Comparison of ENCODE assay signal across 10 cellular contexts in the genomic region with DNA sequence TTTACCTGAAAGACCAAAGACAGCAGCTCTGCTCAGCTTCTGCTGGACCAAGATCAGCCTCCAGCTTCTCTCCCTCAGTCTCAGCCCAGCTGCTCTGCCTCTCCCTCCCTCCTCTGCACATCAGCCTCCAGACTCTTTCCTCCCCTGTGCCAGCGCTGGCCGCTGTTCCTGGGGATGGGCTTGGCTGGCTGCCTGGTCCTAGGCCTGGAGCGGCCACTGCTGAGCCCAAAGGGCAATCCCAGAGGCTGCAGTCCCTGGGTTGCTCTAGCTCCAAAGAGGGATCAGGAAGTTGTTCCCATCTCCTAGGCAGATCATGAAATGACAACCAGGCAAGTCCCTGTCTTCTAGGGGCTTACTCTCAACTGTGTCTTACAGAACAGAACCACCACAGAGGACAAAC. TPM values are rescaled to one million over a fixed set of nuclear protein-coding genes. Genes with fewer than 3 reads are reported as not detected.
A peak's percentile ranks its signal among the peaks of the same experiment; 100 is the strongest.
DNase-seq lines count a peak whose midpoint lies in the region; ATAC-seq, FAIRE-seq and TF ChIP-seq lines count a peak whose summit lies in the region.
"Had no signal": no experiment of that assay in that cellular context is flagged by ENCODE, and none has a peak within 500 bp of the region (broad histone marks: within the 10 kb centered on the region; RNA-seq: fewer than 3 reads in every experiment).

No MANE protein-coding gene starts in this region.

- POLR2A ChIA-PET in IMR-90 (lab: Charles Lee; ENCODE audit: unreplicated experiment) = no interaction called here

- peak overlapping the region; percentile 7 for H2AK9ac ChIP-seq in IMR-90 (replicated peaks; ENCODE audit: low read depth, low read length, poor library complexity)

- dilution Hi-C loops in IMR-90 (cut with HindIII; ENCODE audit: low sequenced_read_pairs, unreplicated experiment) (no loop called here), keratinocyte (cut with MboI; ENCODE audit: extremely low pct_ligation_motif_present, low sequenced_read_pairs) (no loop called here)

- intact Hi-C loops in IMR-90 (cut with micrococcal nuclease) = no loop called here
- intact Hi-C loops in stomach (cut with DNase I; ENCODE audit: low total_unique reads) = no loop called here

- DNase-seq in IMR-90 = peak; percentile 57
- peak; percentile 57 to 86 for DNase-seq in cardiac fibroblast (ENCODE audit: low read depth in 2 of 2)
- DNase-seq in keratinocyte (ENCODE audit: low read depth, low spot score) = no peak
- peak; percentile 91 for DNase-seq in stomach
- no peak for DNase-seq in activated CD8-positive, alpha-beta memory T cell treated with anti-CD3 and anti-CD28 coated beads, Interleukin-2, amount 50 U/mL, for 4 hours
- DNase-seq in SK-N-DZ (ENCODE audit: low spot score) = no peak
- no peak for DNase-seq in NCI-H2107 treated with DMSO at 0.1 percent for 48 hours (lab: John Stamatoyannopoulos, UW; ENCODE audit: unreplicated experiment)
- no peak for DNase-seq in activated effector memory CD4-positive, alpha-beta T cell treated with anti-CD3 and anti-CD28 coated beads, Interleukin-2, amount 50 U/mL, for 16 hours
- DNase-seq: activated CD4-positive, alpha-beta T cell treated with anti-CD3 and anti-CD28 coated beads, Interleukin-2, amount 50 U/mL, for 48 hours; naive B cell had no signal

- H3K4ac ChIP-seq in IMR-90 (ENCODE audit: low read depth, low read length) = peak overlapping the region; percentile 69

- H3K4me1 ChIP-seq in IMR-90 (ENCODE audit: control insufficient read depth, insufficient read depth, low read length) (peaks cover 20% of the 10 kb centered on the region), keratinocyte (ENCODE audit: control insufficient read depth, extremely low read depth, insufficient read depth, low read length) (peaks cover 67% of the 10 kb centered on the region), stomach (peaks cover 60 to 94% (median 80%) of the 10 kb centered on the region in 4 donors)

- CTCF ChIA-PET in IMR-90 (lab: Yijun Ruan, JAX) = interaction anchor here (0.6 to 1.1 kb wide), 2 partner anchors 12 to 47 kb away, joined by 3 read pairs; no protein-coding TSS in a partner anchor

- H4K91ac ChIP-seq in IMR-90 (ENCODE audit: insufficient read depth, low read depth, low read length) = no peak overlapping the region

- peak overlapping the region; percentile 0; the same call in 1 of the 2 replicates for H4K5ac ChIP-seq in IMR-90 (ENCODE audit: low read depth, low read length)

- H3K9me3 ChIP-seq in IMR-90 (ENCODE audit: control insufficient read depth, insufficient read depth, low read length) (no peaks in the 10 kb centered on the region), keratinocyte (ENCODE audit: control insufficient read depth, low read depth, low read length) (no peaks in the 10 kb centered on the region), stomach (no peaks in the 10 kb centered on the region)

- TF ChIP-seq EP300 in stomach (IDR thresholded peaks at IDR 0.05) = no peak

- H3K27me3 ChIP-seq in IMR-90 (ENCODE audit: control insufficient read depth, insufficient read depth, low read length) (no peaks in the 10 kb centered on the region), keratinocyte (ENCODE audit: control insufficient read depth, extremely low read depth, insufficient read depth, low read length) (no peaks in the 10 kb centered on the region), stomach (no peaks in the 10 kb centered on the region)

- peak overlapping the region; percentile 6; the same call in 1 of the 2 replicates for H2AK5ac ChIP-seq in IMR-90 (ENCODE audit: low read depth, low read length)

- H3K14ac ChIP-seq in IMR-90 (replicated peaks; ENCODE audit: low read depth, low read length) = peak overlapping the region; percentile 60; the same call in 1 of the 2 replicates

- H3K23ac ChIP-seq in IMR-90 (ENCODE audit: low read depth, low read length) = peak overlapping the region; percentile 27; the same call in 1 of the 2 replicates

- H3K36me3 ChIP-seq in IMR-90 (ENCODE audit: control insufficient read depth, insufficient read depth, low read length) = no peaks in the 10 kb centered on the region
- H3K36me3 ChIP-seq in keratinocyte (ENCODE audit: control insufficient read depth in 2 of 2, extremely low read depth in 1 of 2, insufficient read depth in 2 of 2, low read length in 2 of 2) = peaks cover 0 to 5% of the 10 kb centered on the region in 2 experiments
- H3K36me3 ChIP-seq in stomach = no peaks in the 10 kb centered on the region

- peak; percentile 66 for ATAC-seq in IMR-90 (ENCODE audit: low read depth)

- no TSS peak for BruUV-seq in IMR-90 (replicated peaks; lab: Mats Ljungman, UMichigan)

- H3K56ac ChIP-seq in IMR-90 (ENCODE audit: extremely low read depth, insufficient read depth, low read length) = no peak overlapping the region; the same call in 1 of the 2 replicates

- no peak overlapping the region for H3K4me2 ChIP-seq in IMR-90 (ENCODE audit: low read depth, low read length)
- H3K4me2 ChIP-seq in keratinocyte (ENCODE audit: control insufficient read depth, extremely low read depth, insufficient read depth, low read depth, low read length) = peak overlapping the region; percentile 59

- no peak overlapping the region for H2AFZ ChIP-seq in IMR-90 (replicated peaks; ENCODE audit: low read length, poor library complexity)
- no peak overlapping the region for H2AFZ ChIP-seq in keratinocyte (ENCODE audit: control insufficient read depth, low read length)

- FAIRE-seq in keratinocyte (lab: Jason Lieb, UNC) = no peak

- no peak for TF ChIP-seq RAD21 in IMR-90 (IDR thresholded peaks at IDR 0.05; ENCODE audit: low read length)

- H3K79me1 ChIP-seq in IMR-90 (ENCODE audit: low read depth in 1 of 2, low read length in 2 of 2) = peaks cover 47 to 91% of the 10 kb centered on the region in 2 experiments

- TF ChIP-seq POLR2A in IMR-90 (IDR thresholded peaks at IDR 0.05; ENCODE audit: low read depth, low read length) (no peak), stomach (IDR thresholded peaks at IDR 0.05) (no peak)

- H3K4me3 ChIP-seq in IMR-90 (ENCODE audit: insufficient read depth, low read depth, low read length) (no peak overlapping the region), cardiac fibroblast (replicated peaks in 1 of 2; ENCODE audit: low read depth in 2 of 2, low read length in 2 of 2) (no peak overlapping the region), keratinocyte (ENCODE audit: control insufficient read depth in 2 of 3, extremely low read depth in 1 of 3, insufficient read depth in 2 of 3, low read depth in 1 of 3, low read length in 3 of 3) (peak overlapping the region in 1 of 3 experiments; percentile 29), stomach (no peak overlapping the region)

- H2BK5ac ChIP-seq in IMR-90 (ENCODE audit: low read depth, low read length, poor library complexity, severe bottlenecking) = peak overlapping the region; percentile 98

- 0% methylated on average over 1 of the region's 3 CpGs; no CpG with 5 or more reads in 1 of the 2 experiments for WGBS in IMR-90 (ENCODE audit: extremely low coverage in 2 of 2, insufficient read length in 1 of 2), 2 experiments
- 8 to 33% (median 15%) methylated on average over 3 of the region's 3 CpGs for WGBS in stomach, 5 donors

- H3K79me2 ChIP-seq in keratinocyte (ENCODE audit: control insufficient read depth, insufficient read depth, low read length) = peaks cover 70% of the 10 kb centered on the region

- H4K20me1 ChIP-seq in IMR-90 (ENCODE audit: insufficient read depth, low read length) = peaks cover 35% of the 10 kb centered on the region
- no peaks in the 10 kb centered on the region for H4K20me1 ChIP-seq in keratinocyte (ENCODE audit: control insufficient read depth, extremely low read depth, insufficient read depth, low read length)

- H2BK120ac ChIP-seq in IMR-90 (ENCODE audit: low read depth, low read length) = no peak overlapping the region

- H2BK20ac ChIP-seq in IMR-90 (ENCODE audit: low read depth, low read length) = 0 out of 2 replicates have a peak overlapping the region, but pooled peaks have one; percentile 10

- in situ Hi-C loops in IMR-90 (cut with MboI; ENCODE audit: low sequenced_read_pairs) = no loop called here

- peak overlapping the region in 1 of 2 experiments; percentile 64; a peak in 1 of 4 replicates for H4K8ac ChIP-seq in IMR-90 (ENCODE audit: low read depth in 2 of 2, low read length in 2 of 2)

- H2BK15ac ChIP-seq in IMR-90 (ENCODE audit: low read depth, low read length) = no peak overlapping the region

- TF ChIP-seq CTCF in IMR-90 (conservative IDR thresholded peaks at IDR 0.05; ENCODE audit: low read depth, low read length) (no peak), cardiac fibroblast (IDR thresholded peaks at IDR 0.05; ENCODE audit: low read depth, low read length) (no peak), keratinocyte (optimal IDR thresholded peaks at IDR 0.05 in 1 of 3, IDR thresholded peaks at IDR 0.05 in 1 of 3, conservative IDR thresholded peaks at IDR 0.05 in 1 of 3; ENCODE audit: extremely low read depth in 1 of 3, insufficient read depth in 2 of 3, low read length in 3 of 3) (no peak), stomach (IDR thresholded peaks at IDR 0.05) (no peak)

- H3K18ac ChIP-seq in IMR-90 (ENCODE audit: low read depth, low read length) = no peak overlapping the region

- H3K9ac ChIP-seq in IMR-90 (ENCODE audit: low read depth, low read length) (no peak overlapping the region), keratinocyte (ENCODE audit: control insufficient read depth, extremely low read depth, insufficient read depth, low read length) (peak overlapping the region; percentile 19)

- H3K27ac ChIP-seq in IMR-90 (ENCODE audit: insufficient read depth, low read length) (no peak overlapping the region), keratinocyte (ENCODE audit: control insufficient read depth, insufficient read depth, low read length) (peak overlapping the region; percentile 74), stomach (peak overlapping the region in 4 of 5 donors; percentile 54 to 79 (median 67))

- H3K9me1 ChIP-seq in IMR-90 (ENCODE audit: insufficient read depth, low read length) (peaks cover 41% of the 10 kb centered on the region), keratinocyte (ENCODE audit: control insufficient read depth, extremely low read depth, insufficient read depth, low read length) (peaks cover 7% of the 10 kb centered on the region)

RNA-seq across cellular contexts. Expression of gene DCUN1D3, which starts 31.3 kb away (rescaled TPM):
- 42.3 and 51.7 TPM in 2 replicates for total RNA-seq in IMR-90 (2012; rRNA removed)
- polyA plus RNA-seq in IMR-90 (2012; rRNA removed) = 7.4 and 8.1 TPM in 2 replicates
- polyA plus RNA-seq in IMR-90 (2012; cell fraction: cytosol; rRNA removed) = 2.8 and 4.2 TPM in 2 replicates
- 4.4 and 12.9 TPM in 2 replicates for polyA plus RNA-seq in IMR-90 (2012; cell fraction: nucleus; rRNA removed; ENCODE audit: low replicate concordance)
- polyA plus RNA-seq in keratinocyte = 8.0 to 10.0 TPM (median 9.4 TPM) in 3 replicates
- polyA plus RNA-seq in keratinocyte (2011; ENCODE audit: low read depth) = 14.8 TPM
- 7.1 and 9.8 TPM in 2 replicates for polyA plus RNA-seq in keratinocyte (2011; cell fraction: cytosol; rRNA removed)
- polyA plus RNA-seq in keratinocyte (2011; cell fraction: nucleus; rRNA removed) = 12.2 and 15.4 TPM in 2 replicates
- polyA plus RNA-seq in keratinocyte (2012; ENCODE audit: low replicate concordance) = 11.5 and 28.0 TPM in 2 replicates
- polyA minus RNA-seq in keratinocyte = 18.5 to 29.4 TPM (median 27.1 TPM) in 3 replicates
- polyA minus RNA-seq in keratinocyte (2011; cell fraction: cytosol; rRNA and poly(A)+ RNA removed) = 14.8 TPM
- polyA minus RNA-seq in keratinocyte (2011; cell fraction: nucleus; rRNA and poly(A)+ RNA removed) = 13.1 and 21.9 TPM in 2 replicates
- total RNA-seq in stomach = 10 to 100 TPM in 4 of 5 donors, 1 to 10 TPM in 1; 3.8 to 25.7 (median 16.7) TPM
- 1 to 10 TPM; 1.4 to 3.7 (median 2.1) TPM for polyA plus RNA-seq in stomach
- 4.4 and 7.9 TPM in 2 replicates for polyA plus RNA-seq in SK-N-DZ (2014; cell fraction: cytosol; rRNA removed)
- 5.9 and 6.6 TPM in 2 replicates for polyA plus RNA-seq in SK-N-DZ (2014; cell fraction: nucleus; rRNA removed)

RNA-seq across cellular contexts. Expression of gene LYRM1, which starts 31.7 kb away (rescaled TPM):
- total RNA-seq in IMR-90 (2012; rRNA removed) (35.0 and 43.6 TPM in 2 replicates), stomach (10 to 100 TPM in 4 of 5 donors, 1 to 10 TPM in 1; 6.7 to 29.7 (median 21.0) TPM)
- polyA plus RNA-seq in IMR-90 (2012; rRNA removed) (15.8 and 19.0 TPM in 2 replicates), keratinocyte (13.1 to 27.1 TPM (median 21.7 TPM) in 3 replicates), stomach (10 to 100 TPM; 37.4 to 58.5 (median 43.4) TPM)
- polyA plus RNA-seq in IMR-90 (2012; cell fraction: cytosol; rRNA removed) = 7.2 and 10.4 TPM in 2 replicates
- polyA plus RNA-seq in IMR-90 (2012; cell fraction: nucleus; rRNA removed; ENCODE audit: low replicate concordance) = 3.3 and 13.6 TPM in 2 replicates
- 13.0 TPM for polyA plus RNA-seq in keratinocyte (2011; ENCODE audit: low read depth)
- 19.7 and 28.4 TPM in 2 replicates for polyA plus RNA-seq in keratinocyte (2011; cell fraction: cytosol; rRNA removed)
- 6.4 and 10.7 TPM in 2 replicates for polyA plus RNA-seq in keratinocyte (2011; cell fraction: nucleus; rRNA removed)
- polyA plus RNA-seq in keratinocyte (2012; ENCODE audit: low replicate concordance) = 22.6 and 25.4 TPM in 2 replicates
- 2.3 to 12.0 TPM (median 5.1 TPM) in 3 replicates for polyA minus RNA-seq in keratinocyte
- polyA minus RNA-seq in keratinocyte (2011; cell fraction: cytosol; rRNA and poly(A)+ RNA removed) = 16.9 TPM
- 0.85 and 1.8 TPM in 2 replicates for polyA minus RNA-seq in keratinocyte (2011; cell fraction: nucleus; rRNA and poly(A)+ RNA removed)
- polyA plus RNA-seq in SK-N-DZ (2014; cell fraction: cytosol; rRNA removed) = 36.6 and 48.7 TPM in 2 replicates
- polyA plus RNA-seq in SK-N-DZ (2014; cell fraction: nucleus; rRNA removed) = 22.8 and 33.8 TPM in 2 replicates

Comparison
In these comparisons a context has a peak if more than half of its experiments do, and no peak if none do; other contexts are left out.
1. DNase-seq: peak in IMR-90 (single experiment), cardiac fibroblast (2 of 2) and stomach (single experiment); none in keratinocyte (single experiment), activated CD8-positive, alpha-beta memory T cell treated with anti-CD3 and anti-CD28 coated beads, Interleukin-2, amount 50 U/mL, for 4 hours (single experiment), SK-N-DZ (single experiment), NCI-H2107 treated with DMSO at 0.1 percent for 48 hours (single experiment) and activated effector memory CD4-positive, alpha-beta T cell treated with anti-CD3 and anti-CD28 coated beads, Interleukin-2, amount 50 U/mL, for 16 hours (single experiment).